8 cellular contexts compared by ENCODE assay signal in the genomic region with DNA sequence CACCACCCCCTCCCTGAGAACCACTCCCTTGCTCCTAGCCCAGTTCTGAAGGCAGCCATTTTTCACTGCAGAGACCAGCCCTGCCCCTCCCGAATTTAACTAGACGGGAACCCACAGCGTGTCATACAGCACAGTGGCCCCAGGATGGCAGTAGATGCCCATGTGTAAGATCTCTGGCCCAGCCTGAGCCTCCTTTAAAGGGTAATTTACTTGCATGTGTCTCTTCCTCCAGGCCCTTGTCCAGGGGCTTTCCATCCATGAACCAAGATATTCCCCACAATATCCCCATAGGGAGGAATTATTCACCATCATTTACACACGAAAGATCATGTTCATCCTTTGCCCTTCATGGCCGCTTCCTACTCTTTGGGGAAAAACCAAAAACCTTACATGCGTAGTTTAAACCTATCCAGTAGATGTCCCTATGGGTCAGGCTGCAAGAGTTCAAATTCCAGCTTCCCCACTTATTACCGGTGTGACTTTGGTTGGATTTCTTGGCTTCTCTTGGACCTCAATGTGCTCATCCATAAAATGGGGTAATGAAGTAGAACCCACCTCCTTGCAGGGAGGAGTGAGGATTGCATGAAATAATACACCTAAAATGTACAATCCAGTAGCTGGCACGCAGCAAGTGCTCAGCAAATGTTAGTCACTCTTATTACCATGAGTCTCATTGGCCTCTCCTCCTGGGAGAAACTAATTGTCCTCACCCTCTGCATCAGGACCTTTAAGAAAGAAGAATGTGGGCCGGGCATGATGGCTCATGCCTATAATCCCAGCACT. TPM values are rescaled to one million over a fixed set of nuclear protein-coding genes. Genes with fewer than 3 reads are reported as not detected.
DNase-seq lines count a peak whose midpoint lies in the region; ATAC-seq and TF ChIP-seq lines count a peak whose summit lies in the region.

No MANE protein-coding gene starts in this region.

- H3K36me3 ChIP-seq in WERI-Rb-1: no peaks in the 10 kb centered on the region
- no peaks in the 10 kb centered on the region for H3K36me3 ChIP-seq in colonic mucosa
- no peaks in the 10 kb centered on the region for H3K36me3 ChIP-seq in liver (ENCODE audit: control insufficient read depth in 4 of 4, insufficient read depth in 3 of 4, low read depth in 1 of 4, low read length in 3 of 4)

- no peaks in the 10 kb centered on the region for H3K9me3 ChIP-seq in WERI-Rb-1 (ENCODE audit: severe bottlenecking)
- no peaks in the 10 kb centered on the region for H3K9me3 ChIP-seq in colonic mucosa
- no peaks in the 10 kb centered on the region for H3K9me3 ChIP-seq in liver (ENCODE audit: control insufficient read depth in 4 of 4, low read length in 3 of 4)

- H3K27me3 ChIP-seq in WERI-Rb-1 (ENCODE audit: insufficient read depth, low read depth, severe bottlenecking): no peaks in the 10 kb centered on the region
- H3K27me3 ChIP-seq in colonic mucosa: no peaks in the 10 kb centered on the region
- no peaks in the 10 kb centered on the region for H3K27me3 ChIP-seq in liver (ENCODE audit: control insufficient read depth in 4 of 4, insufficient read depth in 4 of 4, low read length in 3 of 4)

- no peak overlapping the region for H3K9ac ChIP-seq in colonic mucosa (ENCODE audit: low read depth in 2 of 2, low read length in 2 of 2)
- H3K9ac ChIP-seq in liver (ENCODE audit: low read depth in 1 of 2, low read length in 2 of 2): no peak overlapping the region

- 36% methylated on average over 9 of the region's 9 CpGs for WGBS in liver

- H3K27ac ChIP-seq in WERI-Rb-1 (peak overlapping the region; percentile 8; the same call in 1 of the 2 replicates), colonic mucosa (no peak overlapping the region), liver (ENCODE audit: low read depth in 1 of 2, low read length in 2 of 2) (no peak overlapping the region)

- DNase-seq in D341Med (ENCODE audit: low spot score): peak; percentile 84
- DNase-seq in NCI-H2196 treated with DMSO at 0.1 percent for 48 hours (lab: John Stamatoyannopoulos, UW; ENCODE audit: unreplicated experiment): peak; percentile 83
- peak; percentile 85 for DNase-seq in WERI-Rb-1
- DNase-seq in colonic mucosa: peak; percentile 71
- peak; percentile 32 to 36 for DNase-seq in stimulated activated CD4-positive, alpha-beta T cell treated with anti-CD3 and anti-CD28 coated beads, Interleukin-4, amount 100 ng/mL, for 4 hours

- peak; percentile 90 to 94 for TF ChIP-seq RAD21 in liver (IDR thresholded peaks at IDR 0.05)

- H3K4me1 ChIP-seq in colonic mucosa (no peaks in the 10 kb centered on the region), liver (ENCODE audit: control insufficient read depth in 4 of 4, insufficient read depth in 4 of 4, low read length in 3 of 4) (no peaks in the 10 kb centered on the region)

- no peak overlapping the region for H3K4me3 ChIP-seq in WERI-Rb-1 (ENCODE audit: low read depth, low read length)
- no peak overlapping the region for H3K4me3 ChIP-seq in colonic mucosa
- no peak overlapping the region for H3K4me3 ChIP-seq in liver (ENCODE audit: low read depth in 1 of 3, low read length in 3 of 3)

- ATAC-seq in HG02763 (IDR thresholded peaks at IDR 0.05; ENCODE audit: unreplicated experiment): peak; percentile 47
- ATAC-seq in GM18502 (IDR thresholded peaks at IDR 0.05; ENCODE audit: poor library complexity, unreplicated experiment): no peak

- TF ChIP-seq CTCF in WERI-Rb-1 (IDR thresholded peaks at IDR 0.05; ENCODE audit: low read depth, low read length) (peak; percentile 86), colonic mucosa (IDR thresholded peaks at IDR 0.05) (peak; percentile 64), liver (IDR thresholded peaks at IDR 0.05; ENCODE audit: low read depth, low read length, missing input control) (peak; percentile 84)

- intact Hi-C loops in colonic mucosa (cut with DNase I): loop anchor here (5.0 to 10.0 kb wide), 2 partner anchors 118 to 211 kb away; no protein-coding TSS in a partner anchor

TF ChIP-seq in liver, 16 proteins besides CTCF, POLR2A, EP300 and RAD21:
- peak; percentile 58 for TF ChIP-seq YY1 (IDR thresholded peaks at IDR 0.05)
- TF ChIP-seq HNF4A (conservative IDR thresholded peaks at IDR 0.05): peak in 1 of 2 donors; percentile 51
- TF ChIP-seq GABPA (IDR thresholded peaks at IDR 0.05 in 1 of 2, conservative IDR thresholded peaks at IDR 0.05 in 1 of 2): no peak

RNA-seq across cellular contexts. Expression of a gene that starts 4.0 kb away (rescaled TPM):
- total RNA-seq in colonic mucosa: not detected
- total RNA-seq in liver: not detected
- polyA plus RNA-seq in liver: not detected

RNA-seq across cellular contexts. Expression of a gene that starts 39.0 kb away (rescaled TPM):
- total RNA-seq in colonic mucosa (not detected), liver (not detected)
- polyA plus RNA-seq in liver: not detected

RNA-seq across cellular contexts. Expression of a gene that starts 42.6 kb away (rescaled TPM):
- 10 to 100 TPM; 59.2 to 72.6 TPM for total RNA-seq in colonic mucosa
- 10 to 100 TPM; 28.3 to 46.7 TPM for total RNA-seq in liver
- 10 to 100 TPM in 1 of 2 donors, 1 to 10 TPM in 1; 7.4 to 14.7 TPM for polyA plus RNA-seq in liver

Comparison
In these comparisons a context has a peak if more than half of its experiments do, and no peak if none do; other contexts are left out.
1. DNase-seq: peak in every context shown above with its lines; median percentile 85 in WERI-Rb-1; 84 in D341Med; 83 in NCI-H2196 treated with DMSO at 0.1 percent for 48 hours; 71 in colonic mucosa; 34 in stimulated activated CD4-positive, alpha-beta T cell treated with anti-CD3 and anti-CD28 coated beads, Interleukin-4, amount 100 ng/mL, for 4 hours.